ENCODE assay signal across 1 cellular context in the genomic region with DNA sequence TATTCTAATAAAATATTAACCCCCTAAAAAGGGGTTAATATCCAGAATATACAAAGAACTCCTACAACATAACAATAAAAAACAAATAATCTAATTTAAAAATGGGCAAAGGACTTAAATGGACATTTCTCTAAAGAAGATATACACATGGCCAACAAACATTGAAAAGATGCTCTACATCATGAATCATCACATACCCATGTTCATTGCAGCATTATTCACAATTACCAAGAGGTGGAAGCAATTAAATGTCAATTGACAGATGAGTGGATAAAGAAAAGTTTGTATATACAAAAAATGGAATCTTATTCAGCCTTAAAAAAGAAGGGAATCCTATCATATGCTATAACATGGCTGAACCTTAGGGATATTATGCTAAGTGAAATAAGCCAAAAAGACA.
TF ChIP-seq lines count a peak whose summit lies in the region.

No MANE protein-coding gene starts in this region.

TF ChIP-seq in SK-N-SH, 30 proteins besides CTCF, POLR2A, EP300 and RAD21 (continued from another document):
- TF ChIP-seq, protein P1, sequence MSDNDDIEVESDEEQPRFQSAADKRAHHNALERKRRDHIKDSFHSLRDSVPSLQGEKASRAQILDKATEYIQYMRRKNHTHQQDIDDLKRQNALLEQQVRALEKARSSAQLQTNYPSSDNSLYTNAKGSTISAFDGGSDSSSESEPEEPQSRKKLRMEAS (IDR thresholded peaks at IDR 0.05; ENCODE audit: low read depth) = no peak
- TF ChIP-seq POLR2AphosphoS5 (IDR thresholded peaks at IDR 0.05; ENCODE audit: low read depth, low read length) (no peak), GABPA (IDR thresholded peaks at IDR 0.05; ENCODE audit: low read depth) (no peak)
TF ChIP-seq in SK-N-SH: peak in this region for 3.
